In genomic region chr9:75672478-75672877, GRCh38 we compare ENCODE assay signal across 1 cellular context.
TF ChIP-seq lines count a peak whose summit lies in the region.

No MANE protein-coding gene starts in this region.

TF ChIP-seq in GM12878, 131 proteins besides CTCF, POLR2A, EP300 and RAD21 (continued from another document):
- no peak for TF ChIP-seq POU2F2 (IDR thresholded peaks at IDR 0.05; ENCODE audit: borderline replicate concordance, low read depth, low read length)
- TF ChIP-seq ZNF592 (IDR thresholded peaks at IDR 0.05) = no peak
- TF ChIP-seq NFYA (IDR thresholded peaks at IDR 0.05; ENCODE audit: borderline replicate concordance, low read depth, low read length) = no peak
- no peak for TF ChIP-seq CEBPB (IDR thresholded peaks at IDR 0.05; ENCODE audit: borderline replicate concordance in 1 of 2, low read depth in 2 of 2, low read length in 2 of 2)
- TF ChIP-seq YBX1 (IDR thresholded peaks at IDR 0.05) = no peak
- no peak for TF ChIP-seq SUZ12 (IDR thresholded peaks at IDR 0.05; ENCODE audit: unreplicated experiment)
- TF ChIP-seq RBBP5 (conservative IDR thresholded peaks at IDR 0.05) = no peak
- TF ChIP-seq BACH1 (IDR thresholded peaks at IDR 0.05; ENCODE audit: borderline replicate concordance) = no peak
- TF ChIP-seq TARDBP (IDR thresholded peaks at IDR 0.05; ENCODE audit: borderline replicate concordance) = no peak
- TF ChIP-seq DPF2 (IDR thresholded peaks at IDR 0.05) = no peak
- TF ChIP-seq BCLAF1 (IDR thresholded peaks at IDR 0.05) = no peak
- no peak for TF ChIP-seq TCF7 (IDR thresholded peaks at IDR 0.05; ENCODE audit: borderline replicate concordance)
- TF ChIP-seq ATF7 (IDR thresholded peaks at IDR 0.05; ENCODE audit: low read depth) = no peak
- no peak for TF ChIP-seq CBX3 (IDR thresholded peaks at IDR 0.05; ENCODE audit: borderline replicate concordance, low read depth)
